In the genomic region with DNA sequence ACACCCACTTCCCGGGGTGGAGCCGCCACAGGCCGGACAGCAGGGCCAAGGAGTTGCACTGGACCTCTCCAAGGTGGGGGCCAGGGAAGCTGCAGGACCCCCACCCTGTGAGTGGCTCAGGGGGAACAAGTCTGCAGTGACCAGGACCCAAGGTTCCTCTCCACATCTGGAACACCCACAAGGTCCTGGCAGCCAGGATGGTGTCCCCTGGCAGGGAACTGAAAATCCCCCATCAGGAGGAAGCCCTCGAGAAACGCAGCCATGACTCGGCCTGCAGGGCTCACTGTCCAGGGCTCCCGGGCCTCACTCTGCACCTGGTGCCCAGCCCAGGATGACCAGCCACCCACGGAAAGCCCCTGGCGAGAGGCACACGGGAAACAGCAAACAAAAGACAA, we compare ENCODE assay signal across 1 cellular context.
TF ChIP-seq lines count a peak whose summit lies in the region.

No MANE protein-coding gene starts in this region.

TF ChIP-seq in K562, 482 proteins besides CTCF, POLR2A, EP300 and RAD21:
- TF ChIP-seq ZFX (CRISPR knock-in tag; IDR thresholded peaks at IDR 0.05): 0 out of 2 replicates have a peak, but pooled peaks have one; percentile 14
- TF ChIP-seq, protein P1, sequence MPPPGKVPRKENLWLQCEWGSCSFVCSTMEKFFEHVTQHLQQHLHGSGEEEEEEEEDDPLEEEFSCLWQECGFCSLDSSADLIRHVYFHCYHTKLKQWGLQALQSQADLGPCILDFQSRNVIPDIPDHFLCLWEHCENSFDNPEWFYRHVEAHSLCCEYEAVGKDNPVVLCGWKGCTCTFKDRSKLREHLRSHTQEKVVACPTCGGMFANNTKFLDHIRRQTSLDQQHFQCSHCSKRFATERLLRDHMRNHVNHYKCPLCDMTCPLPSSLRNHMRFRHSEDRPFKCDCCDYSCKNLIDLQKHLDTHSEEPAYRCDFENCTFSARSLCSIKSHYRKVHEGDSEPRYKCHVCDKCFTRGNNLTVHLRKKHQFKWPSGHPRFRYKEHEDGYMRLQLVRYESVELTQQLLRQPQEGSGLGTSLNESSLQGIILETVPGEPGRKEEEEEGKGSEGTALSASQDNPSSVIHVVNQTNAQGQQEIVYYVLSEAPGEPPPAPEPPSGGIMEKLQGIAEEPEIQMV (tag; conservative IDR thresholded peaks at IDR 0.05; ENCODE audit: low read depth): no peak
